Comparison of ENCODE assay signal across 10 cellular contexts in the genomic region with DNA sequence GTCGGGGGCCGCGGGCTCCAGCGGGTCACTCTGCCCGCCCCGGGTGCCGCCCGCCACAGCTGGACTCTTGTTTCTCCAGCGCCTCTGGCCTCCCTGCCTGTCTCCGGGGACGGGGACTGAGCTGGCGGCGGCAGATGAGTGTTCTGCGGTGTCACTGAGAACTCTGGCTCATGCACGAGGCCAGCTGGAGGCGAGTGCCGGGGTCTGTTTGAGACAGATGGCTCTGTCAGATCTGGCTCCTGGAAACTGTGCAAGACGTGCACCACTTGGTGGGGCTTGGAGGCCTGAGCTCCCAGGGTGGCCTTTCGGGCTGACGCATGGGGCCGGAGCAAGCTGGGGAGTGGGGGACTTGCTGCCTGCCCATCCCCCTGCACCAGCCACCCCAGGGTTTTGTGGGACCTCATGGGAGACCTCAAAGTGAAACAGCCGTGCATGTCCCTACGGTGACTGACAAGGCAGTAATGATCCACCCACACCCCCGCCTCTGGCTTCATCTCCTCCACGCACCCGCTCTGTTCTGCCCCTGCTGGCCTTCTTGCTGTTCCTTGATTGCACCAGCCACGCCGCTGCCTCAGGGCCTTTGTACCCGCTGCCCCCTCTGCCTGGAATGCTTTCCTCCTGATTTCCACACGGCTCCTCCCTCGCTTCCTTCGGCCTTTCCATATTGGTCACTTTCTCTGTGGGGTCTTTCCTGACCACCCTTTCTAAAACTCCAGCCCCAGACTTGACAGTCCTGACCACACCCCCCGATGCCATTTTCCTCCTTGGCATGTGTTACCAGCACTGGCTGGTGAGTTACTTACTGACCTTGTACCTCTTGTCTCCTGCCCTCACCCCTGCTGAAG.
DNase-seq lines count a peak whose midpoint lies in the region; ATAC-seq and TF ChIP-seq lines count a peak whose summit lies in the region.
"Had no signal": no experiment of that assay in that cellular context is flagged by ENCODE, and none has a peak within 500 bp of the region (broad histone marks: within the 10 kb centered on the region; RNA-seq: fewer than 3 reads in every experiment).

No MANE protein-coding gene starts in this region.

- peak; percentile 55 for ATAC-seq in Right ventricle myocardium inferior
- ATAC-seq: activated CD4-positive, alpha-beta T cell treated with anti-CD3 and anti-CD28 coated beads for 36 hours had no signal

- H3K9ac ChIP-seq in smooth muscle cell (ENCODE audit: low read depth): no peak overlapping the region

- no peaks in the 10 kb centered on the region for H3K9me3 ChIP-seq in smooth muscle cell (replicated peaks; ENCODE audit: low read depth)

- WGBS in smooth muscle cell (ENCODE audit: low lambda C conversion rate): 69% methylated on average over 33 of the region's 33 CpGs

- H3K27me3 ChIP-seq in dorsolateral prefrontal cortex: no peaks in the 10 kb centered on the region
- no peaks in the 10 kb centered on the region for H3K27me3 ChIP-seq in smooth muscle cell (ENCODE audit: low read depth)
- H3K27me3 ChIP-seq: cardiac muscle cell had no signal

- H3K4me2 ChIP-seq in smooth muscle cell: no peak overlapping the region

- no peaks in the 10 kb centered on the region for H3K36me3 ChIP-seq in smooth muscle cell (ENCODE audit: low read depth)
- H3K36me3 ChIP-seq: cardiac muscle cell had no signal

- H3K27ac ChIP-seq in dorsolateral prefrontal cortex (peak overlapping the region; percentile 71 to 97 (median 93)), smooth muscle cell (ENCODE audit: low read depth) (no peak overlapping the region)
- H3K27ac ChIP-seq: cardiac muscle cell had no signal

- peak in 11 of 56 donors; percentile 4 to 42 (median 12) for TF ChIP-seq CTCF in dorsolateral prefrontal cortex (IDR thresholded peaks at IDR 0.05 in 54 of 56, conservative IDR thresholded peaks at IDR 0.05 in 2 of 56; ENCODE audit: low read depth in 1 of 56, partially characterized antibody in 56 of 56)
- TF ChIP-seq CTCF in smooth muscle cell (IDR thresholded peaks at IDR 0.05; ENCODE audit: borderline replicate concordance, insufficient read depth, poor library complexity, severe bottlenecking): no peak

- no peaks in the 10 kb centered on the region for H3K79me2 ChIP-seq in smooth muscle cell (ENCODE audit: low read depth)

- H2AFZ ChIP-seq in smooth muscle cell (ENCODE audit: low read depth): no peak overlapping the region

- DNase-seq in Right ventricle myocardium inferior (ENCODE audit: missing footprints) (peak; percentile 83), cardiac septum (ENCODE audit: low spot score) (no peak), dorsolateral prefrontal cortex (peak; percentile 68 to 91 (median 84)), myocyte (ENCODE audit: low read depth) (peak; percentile 92), smooth muscle cell (lab: John Stamatoyannopoulos, UW; ENCODE audit: unreplicated experiment) (no peak), NCI-H226 (no peak), T1000 (lab: John Stamatoyannopoulos, UW) (no peak), NCI-H1930 (lab: John Stamatoyannopoulos, UW) (no peak)
- DNase-seq: activated CD4-positive, alpha-beta T cell treated with anti-CD3 and anti-CD28 coated beads for 36 hours had no signal

- intact Hi-C loops in Right ventricle myocardium inferior (cut with DNase I) (no loop called here), cardiac septum (cut with DNase I) (no loop called here), dorsolateral prefrontal cortex (cut with DNase I) (loop anchor here (1.0 to 2.0 kb wide), 2 partner anchors 23 to 24 kb away; no protein-coding TSS in a partner anchor)

- no peaks in the 10 kb centered on the region for H3F3A ChIP-seq in smooth muscle cell (ENCODE audit: low read depth)

- H3K4me1 ChIP-seq in smooth muscle cell (ENCODE audit: low read depth): peaks cover 10% of the 10 kb centered on the region

- H3K4me3 ChIP-seq in dorsolateral prefrontal cortex: peak overlapping the region in 47 of 59 donors; percentile 0 to 60 (median 26)
- no peak overlapping the region for H3K4me3 ChIP-seq in smooth muscle cell
- H3K4me3 ChIP-seq: cardiac muscle cell had no signal

- peaks cover 98% of the 10 kb centered on the region for H4K20me1 ChIP-seq in smooth muscle cell (ENCODE audit: low read depth)

Comparison
In these comparisons a context has a peak if more than half of its experiments do, and no peak if none do; other contexts are left out.
1. DNase-seq: peak in Right ventricle myocardium inferior (single experiment), dorsolateral prefrontal cortex (10 of 10) and myocyte (single experiment); none in cardiac septum (single experiment), smooth muscle cell (single experiment), NCI-H226 (single experiment), T1000 (single experiment) and NCI-H1930 (0 of 2).
2. intact Hi-C loops: an anchor here in dorsolateral prefrontal cortex (1.0 to 2.0 kb wide); none called in Right ventricle myocardium inferior and cardiac septum.